ENCODE assay signal across 1 cellular context in genomic region chr10:43408331-43408709, GRCh38.
A peak's percentile ranks its signal among the peaks of the same experiment; 100 is the strongest.
TF ChIP-seq lines count a peak whose summit lies in the region.

No MANE protein-coding gene starts in this region.

TF ChIP-seq in H1, 55 proteins besides CTCF, POLR2A, EP300 and RAD21 (continued from another document):
- TF ChIP-seq SAP30 (IDR thresholded peaks at IDR 0.05; ENCODE audit: insufficient read depth, insufficient replicate concordance, low read length): peak; percentile 57
- no peak for TF ChIP-seq TEAD4 (IDR thresholded peaks at IDR 0.05; ENCODE audit: low read depth, low read length)
- no peak for TF ChIP-seq SIX5 (IDR thresholded peaks at IDR 0.05; ENCODE audit: low read depth, low read length)
- TF ChIP-seq BACH1 (IDR thresholded peaks at IDR 0.05; ENCODE audit: low read length): no peak
- no peak for TF ChIP-seq MAX (IDR thresholded peaks at IDR 0.05)
- peak in 1 of 2 experiments; percentile 22; a peak in 1 of 4 replicates for TF ChIP-seq HDAC2 (IDR thresholded peaks at IDR 0.05; ENCODE audit: borderline replicate concordance in 1 of 2, low read depth in 2 of 2, low read length in 2 of 2)
- TF ChIP-seq CHD2 (IDR thresholded peaks at IDR 0.05; ENCODE audit: low read length): no peak
- TF ChIP-seq YY1 (IDR thresholded peaks at IDR 0.05; ENCODE audit: low read depth, low read length): no peak
- no peak for TF ChIP-seq FOSL1 (IDR thresholded peaks at IDR 0.05; ENCODE audit: insufficient read depth, low read depth, low read length)
- TF ChIP-seq CEBPB (IDR thresholded peaks at IDR 0.05; ENCODE audit: low read depth, low read length): no peak
- no peak for TF ChIP-seq RXRA (IDR thresholded peaks at IDR 0.05; ENCODE audit: insufficient read depth, low read depth, low read length)
- no peak for TF ChIP-seq RBBP5 (IDR thresholded peaks at IDR 0.05; ENCODE audit: borderline replicate concordance, low read depth, low read length)
- TF ChIP-seq POU5F1 (IDR thresholded peaks at IDR 0.05; ENCODE audit: low read depth, low read length): no peak
- TF ChIP-seq TAF1 (IDR thresholded peaks at IDR 0.05; ENCODE audit: low read depth, low read length): no peak
- no peak for TF ChIP-seq BRCA1 (IDR thresholded peaks at IDR 0.05; ENCODE audit: low read depth, low read length)
